Comparison of ENCODE assay signal across 2 cellular contexts in genomic region chr12:57813971-57814771, GRCh38.
TF ChIP-seq lines count a peak whose summit lies in the region.

No MANE protein-coding gene starts in this region.

TF ChIP-seq in SK-N-SH, 30 proteins besides CTCF, POLR2A, EP300 and RAD21 (continued from another document):
- no peak for TF ChIP-seq ZBTB33 (IDR thresholded peaks at IDR 0.05; ENCODE audit: borderline replicate concordance, low read depth)

TF ChIP-seq in SK-N-SH treated with all-trans-retinoic acid at 6 μM for 48 hours, 23 proteins besides CTCF, POLR2A, EP300 and RAD21 (continued from another document):
- TF ChIP-seq TOX (CRISPR knock-in tag; IDR thresholded peaks at IDR 0.05; ENCODE audit: borderline replicate concordance) (no peak), PPARA (CRISPR knock-in tag; IDR thresholded peaks at IDR 0.05; ENCODE audit: borderline replicate concordance) (no peak), TCF4 (CRISPR knock-in tag; IDR thresholded peaks at IDR 0.05; ENCODE audit: borderline replicate concordance) (no peak), PATZ1 (CRISPR knock-in tag; IDR thresholded peaks at IDR 0.05; ENCODE audit: borderline replicate concordance) (no peak), OSR1 (CRISPR knock-in tag; IDR thresholded peaks at IDR 0.05) (no peak), POU6F1 (CRISPR knock-in tag; IDR thresholded peaks at IDR 0.05; ENCODE audit: borderline replicate concordance, low read depth) (no peak), ZNF8 (CRISPR knock-in tag; IDR thresholded peaks at IDR 0.05) (no peak), GLIS3 (CRISPR knock-in tag; IDR thresholded peaks at IDR 0.05) (no peak), TSHZ2 (CRISPR knock-in tag; IDR thresholded peaks at IDR 0.05) (no peak), ZC3H10 (CRISPR knock-in tag; IDR thresholded peaks at IDR 0.05) (no peak)
